ENCODE assay signal across 2 cellular contexts in the genomic region with DNA sequence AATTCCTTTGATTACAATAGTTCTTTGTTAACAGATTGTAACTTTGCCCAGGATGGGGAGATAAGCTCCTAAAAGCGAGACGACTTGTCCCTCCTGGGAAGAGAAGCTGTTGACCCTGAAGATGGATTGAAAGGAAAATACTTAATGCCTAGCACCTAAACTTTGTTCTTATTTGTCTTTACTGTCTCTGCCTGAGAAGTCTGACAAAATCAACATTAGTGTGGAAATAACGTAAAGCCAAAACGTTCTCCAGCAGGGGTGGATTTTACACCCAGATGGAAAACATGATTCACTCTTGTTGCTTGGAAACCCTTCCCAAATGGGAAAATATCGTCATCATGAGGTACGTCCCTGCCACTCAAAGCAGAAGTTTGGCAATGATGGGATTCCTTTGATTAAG.
TF ChIP-seq lines count a peak whose summit lies in the region.

No MANE protein-coding gene starts in this region.

TF ChIP-seq in H1, 55 proteins besides CTCF, POLR2A, EP300 and RAD21 (continued from another document):
- no peak for TF ChIP-seq BACH1 (IDR thresholded peaks at IDR 0.05; ENCODE audit: low read length)
- TF ChIP-seq POU5F1 (IDR thresholded peaks at IDR 0.05; ENCODE audit: low read depth, low read length): no peak
- TF ChIP-seq PHF8 (conservative IDR thresholded peaks at IDR 0.05; ENCODE audit: low read depth, low read length): no peak
- TF ChIP-seq, protein P1, sequence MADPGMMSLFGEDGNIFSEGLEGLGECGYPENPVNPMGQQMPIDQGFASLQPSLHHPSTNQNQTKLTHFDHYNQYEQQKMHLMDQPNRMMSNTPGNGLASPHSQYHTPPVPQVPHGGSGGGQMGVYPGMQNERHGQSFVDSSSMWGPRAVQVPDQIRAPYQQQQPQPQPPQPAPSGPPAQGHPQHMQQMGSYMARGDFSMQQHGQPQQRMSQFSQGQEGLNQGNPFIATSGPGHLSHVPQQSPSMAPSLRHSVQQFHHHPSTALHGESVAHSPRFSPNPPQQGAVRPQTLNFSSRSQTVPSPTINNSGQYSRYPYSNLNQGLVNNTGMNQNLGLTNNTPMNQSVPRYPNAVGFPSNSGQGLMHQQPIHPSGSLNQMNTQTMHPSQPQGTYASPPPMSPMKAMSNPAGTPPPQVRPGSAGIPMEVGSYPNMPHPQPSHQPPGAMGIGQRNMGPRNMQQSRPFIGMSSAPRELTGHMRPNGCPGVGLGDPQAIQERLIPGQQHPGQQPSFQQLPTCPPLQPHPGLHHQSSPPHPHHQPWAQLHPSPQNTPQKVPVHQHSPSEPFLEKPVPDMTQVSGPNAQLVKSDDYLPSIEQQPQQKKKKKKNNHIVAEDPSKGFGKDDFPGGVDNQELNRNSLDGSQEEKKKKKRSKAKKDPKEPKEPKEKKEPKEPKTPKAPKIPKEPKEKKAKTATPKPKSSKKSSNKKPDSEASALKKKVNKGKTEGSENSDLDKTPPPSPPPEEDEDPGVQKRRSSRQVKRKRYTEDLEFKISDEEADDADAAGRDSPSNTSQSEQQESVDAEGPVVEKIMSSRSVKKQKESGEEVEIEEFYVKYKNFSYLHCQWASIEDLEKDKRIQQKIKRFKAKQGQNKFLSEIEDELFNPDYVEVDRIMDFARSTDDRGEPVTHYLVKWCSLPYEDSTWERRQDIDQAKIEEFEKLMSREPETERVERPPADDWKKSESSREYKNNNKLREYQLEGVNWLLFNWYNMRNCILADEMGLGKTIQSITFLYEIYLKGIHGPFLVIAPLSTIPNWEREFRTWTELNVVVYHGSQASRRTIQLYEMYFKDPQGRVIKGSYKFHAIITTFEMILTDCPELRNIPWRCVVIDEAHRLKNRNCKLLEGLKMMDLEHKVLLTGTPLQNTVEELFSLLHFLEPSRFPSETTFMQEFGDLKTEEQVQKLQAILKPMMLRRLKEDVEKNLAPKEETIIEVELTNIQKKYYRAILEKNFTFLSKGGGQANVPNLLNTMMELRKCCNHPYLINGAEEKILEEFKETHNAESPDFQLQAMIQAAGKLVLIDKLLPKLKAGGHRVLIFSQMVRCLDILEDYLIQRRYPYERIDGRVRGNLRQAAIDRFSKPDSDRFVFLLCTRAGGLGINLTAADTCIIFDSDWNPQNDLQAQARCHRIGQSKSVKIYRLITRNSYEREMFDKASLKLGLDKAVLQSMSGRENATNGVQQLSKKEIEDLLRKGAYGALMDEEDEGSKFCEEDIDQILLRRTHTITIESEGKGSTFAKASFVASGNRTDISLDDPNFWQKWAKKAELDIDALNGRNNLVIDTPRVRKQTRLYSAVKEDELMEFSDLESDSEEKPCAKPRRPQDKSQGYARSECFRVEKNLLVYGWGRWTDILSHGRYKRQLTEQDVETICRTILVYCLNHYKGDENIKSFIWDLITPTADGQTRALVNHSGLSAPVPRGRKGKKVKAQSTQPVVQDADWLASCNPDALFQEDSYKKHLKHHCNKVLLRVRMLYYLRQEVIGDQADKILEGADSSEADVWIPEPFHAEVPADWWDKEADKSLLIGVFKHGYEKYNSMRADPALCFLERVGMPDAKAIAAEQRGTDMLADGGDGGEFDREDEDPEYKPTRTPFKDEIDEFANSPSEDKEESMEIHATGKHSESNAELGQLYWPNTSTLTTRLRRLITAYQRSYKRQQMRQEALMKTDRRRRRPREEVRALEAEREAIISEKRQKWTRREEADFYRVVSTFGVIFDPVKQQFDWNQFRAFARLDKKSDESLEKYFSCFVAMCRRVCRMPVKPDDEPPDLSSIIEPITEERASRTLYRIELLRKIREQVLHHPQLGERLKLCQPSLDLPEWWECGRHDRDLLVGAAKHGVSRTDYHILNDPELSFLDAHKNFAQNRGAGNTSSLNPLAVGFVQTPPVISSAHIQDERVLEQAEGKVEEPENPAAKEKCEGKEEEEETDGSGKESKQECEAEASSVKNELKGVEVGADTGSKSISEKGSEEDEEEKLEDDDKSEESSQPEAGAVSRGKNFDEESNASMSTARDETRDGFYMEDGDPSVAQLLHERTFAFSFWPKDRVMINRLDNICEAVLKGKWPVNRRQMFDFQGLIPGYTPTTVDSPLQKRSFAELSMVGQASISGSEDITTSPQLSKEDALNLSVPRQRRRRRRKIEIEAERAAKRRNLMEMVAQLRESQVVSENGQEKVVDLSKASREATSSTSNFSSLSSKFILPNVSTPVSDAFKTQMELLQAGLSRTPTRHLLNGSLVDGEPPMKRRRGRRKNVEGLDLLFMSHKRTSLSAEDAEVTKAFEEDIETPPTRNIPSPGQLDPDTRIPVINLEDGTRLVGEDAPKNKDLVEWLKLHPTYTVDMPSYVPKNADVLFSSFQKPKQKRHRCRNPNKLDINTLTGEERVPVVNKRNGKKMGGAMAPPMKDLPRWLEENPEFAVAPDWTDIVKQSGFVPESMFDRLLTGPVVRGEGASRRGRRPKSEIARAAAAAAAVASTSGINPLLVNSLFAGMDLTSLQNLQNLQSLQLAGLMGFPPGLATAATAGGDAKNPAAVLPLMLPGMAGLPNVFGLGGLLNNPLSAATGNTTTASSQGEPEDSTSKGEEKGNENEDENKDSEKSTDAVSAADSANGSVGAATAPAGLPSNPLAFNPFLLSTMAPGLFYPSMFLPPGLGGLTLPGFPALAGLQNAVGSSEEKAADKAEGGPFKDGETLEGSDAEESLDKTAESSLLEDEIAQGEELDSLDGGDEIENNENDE (IDR thresholded peaks at IDR 0.05; ENCODE audit: insufficient replicate concordance, low read length): no peak
- TF ChIP-seq KDM4A (IDR thresholded peaks at IDR 0.05; ENCODE audit: low read depth, low read length, severe bottlenecking): no peak
- no peak for TF ChIP-seq RXRA (IDR thresholded peaks at IDR 0.05; ENCODE audit: insufficient read depth, low read depth, low read length)

TF ChIP-seq in HEK293T, 16 proteins besides CTCF, POLR2A, EP300 and RAD21 (continued from another document):
- no peak for TF ChIP-seq TARDBP (IDR thresholded peaks at IDR 0.05)
- TF ChIP-seq L3MBTL2 (conservative IDR thresholded peaks at IDR 0.05): no peak
- TF ChIP-seq SP1 (IDR thresholded peaks at IDR 0.05): no peak
- no peak for TF ChIP-seq FOXM1 (IDR thresholded peaks at IDR 0.05; ENCODE audit: borderline replicate concordance)
- no peak for TF ChIP-seq LEF1 (IDR thresholded peaks at IDR 0.05; ENCODE audit: borderline replicate concordance)
- TF ChIP-seq FOXA1 (IDR thresholded peaks at IDR 0.05): no peak
